Comparison of ENCODE assay signal across 1 cellular context in genomic region chr9:114580609-114581193, GRCh38.
TF ChIP-seq lines count a peak whose summit lies in the region.

No MANE protein-coding gene starts in this region.

TF ChIP-seq in K562, 482 proteins besides CTCF, POLR2A, EP300 and RAD21:
- TF ChIP-seq NFIC (IDR thresholded peaks at IDR 0.05) (peak; percentile 65), WHSC1 (IDR thresholded peaks at IDR 0.05; ENCODE audit: low read length) (no peak)
